Comparison of ENCODE assay signal across 12 cellular contexts in genomic region chr11:126132319-126132718, GRCh38.
DNase-seq lines count a peak whose midpoint lies in the region; ATAC-seq, FAIRE-seq and TF ChIP-seq lines count a peak whose summit lies in the region.
"Had no signal": no experiment of that assay in that cellular context is flagged by ENCODE, and none has a peak within 500 bp of the region (broad histone marks: within the 10 kb centered on the region; RNA-seq: fewer than 3 reads in every experiment).

No MANE protein-coding gene starts in this region.

- H3K27ac ChIP-seq in A549 (no peak overlapping the region), mammary epithelial cell (ENCODE audit: insufficient read depth, low read depth, low read length) (no peak overlapping the region), lower lobe of right lung (peak overlapping the region; percentile 75)

- WGBS in A549 (ENCODE audit: missing lambda C conversion rate): 8% methylated on average over 3 of the region's 3 CpGs
- WGBS in mammary epithelial cell (ENCODE audit: low coverage, missing lambda C conversion rate): 5% methylated on average over 3 of the region's 3 CpGs

- no peak for TF ChIP-seq POLR2A in A549 (IDR thresholded peaks at IDR 0.05; ENCODE audit: low read length)

- H3K36me3 ChIP-seq in mammary epithelial cell (ENCODE audit: insufficient read depth, low read length) (no peaks in the 10 kb centered on the region), lower lobe of right lung (no peaks in the 10 kb centered on the region)

- H3K36me3 Mint-ChIP-seq in activated CD8-positive, alpha-beta T cell treated with anti-CD3 and anti-CD28 coated beads, Interleukin-2, amount 10 ng/mL, durations not matched to agents 7 days and 5 days (ENCODE audit: low read depth): no peaks in the 10 kb centered on the region
- H3K36me3 Mint-ChIP-seq: IgD-negative memory B cell, memory B cell had no signal

- no peak for TF ChIP-seq RAD21 in A549 (conservative IDR thresholded peaks at IDR 0.05 in 1 of 2, IDR thresholded peaks at IDR 0.05 in 1 of 2)

- H3K27me3 ChIP-seq in mammary epithelial cell (ENCODE audit: insufficient read depth, low read length) (peaks cover 4% of the 10 kb centered on the region), lower lobe of right lung (ENCODE audit: low read depth) (no peaks in the 10 kb centered on the region)

- no peak overlapping the region for H3K27ac Mint-ChIP-seq in activated CD8-positive, alpha-beta T cell treated with anti-CD3 and anti-CD28 coated beads, Interleukin-2, amount 10 ng/mL, durations not matched to agents 7 days and 5 days
- H3K27ac Mint-ChIP-seq: activated T-helper 1 cell treated with anti-CD3 and anti-CD28 coated beads, Interleukin-12 subunit alpha, Interleukin-12 subunit beta, Interleukin-2, Interleukin-4 antibody, amounts not matched to agents 30 ng/mL and 10 ng/mL and 1 ng/mL, durations not matched to agents 14 hours and 24 hours and 36 hours; B cell; IgD-negative memory B cell; memory B cell had no signal

- peaks cover 11% of the 10 kb centered on the region for H3K4me1 ChIP-seq in A549
- peaks cover 4% of the 10 kb centered on the region for H3K4me1 ChIP-seq in mammary epithelial cell (ENCODE audit: insufficient read depth, low read length)
- peaks cover 33% of the 10 kb centered on the region for H3K4me1 ChIP-seq in lower lobe of right lung

- TF ChIP-seq EP300 in A549 (IDR thresholded peaks at IDR 0.05): no peak

- no peaks in the 10 kb centered on the region for H3K9me3 ChIP-seq in A549
- H3K9me3 ChIP-seq in mammary epithelial cell (replicated peaks; ENCODE audit: insufficient read depth, low read length): no peaks in the 10 kb centered on the region
- H3K9me3 ChIP-seq in lower lobe of right lung: no peaks in the 10 kb centered on the region

- H3K9me3 Mint-ChIP-seq in activated CD8-positive, alpha-beta T cell treated with anti-CD3 and anti-CD28 coated beads, Interleukin-2, amount 10 ng/mL, durations not matched to agents 7 days and 5 days (ENCODE audit: insufficient read depth): no peaks in the 10 kb centered on the region
- H3K9me3 Mint-ChIP-seq: activated T-helper 1 cell treated with anti-CD3 and anti-CD28 coated beads, Interleukin-12 subunit alpha, Interleukin-12 subunit beta, Interleukin-2, Interleukin-4 antibody, amounts not matched to agents 30 ng/mL and 10 ng/mL and 1 ng/mL, durations not matched to agents 14 hours and 24 hours and 36 hours; IgD-negative memory B cell; memory B cell had no signal

- H3K4me3 ChIP-seq in A549 (no peak overlapping the region), LNCaP clone FGC (ENCODE audit: low read depth, low read length) (no peak overlapping the region), mammary epithelial cell (replicated peaks in 1 of 3; ENCODE audit: insufficient read depth in 1 of 3, low read depth in 2 of 3, low read length in 3 of 3) (no peak overlapping the region), lower lobe of right lung (no peak overlapping the region)

- in situ Hi-C loops in mammary epithelial cell (cut with MboI; ENCODE audit: low sequenced_read_pairs in 2 of 2): no loop called here

- peak; percentile 86 to 91 for ATAC-seq in A549
- peak; percentile 90 for ATAC-seq in lower lobe of right lung
- no peak for ATAC-seq in activated CD8-positive, alpha-beta T cell treated with anti-CD3 and anti-CD28 coated beads, Interleukin-2, amount 10 ng/mL, durations not matched to agents 7 days and 5 days
- ATAC-seq in HG03520 (IDR thresholded peaks at IDR 0.05; ENCODE audit: unreplicated experiment): no peak

- no peaks in the 10 kb centered on the region for H3K4me1 Mint-ChIP-seq in activated CD8-positive, alpha-beta T cell treated with anti-CD3 and anti-CD28 coated beads, Interleukin-2, amount 10 ng/mL, durations not matched to agents 7 days and 5 days (ENCODE audit: low read depth)
- H3K4me1 Mint-ChIP-seq: B cell, IgD-negative memory B cell, memory B cell had no signal

- H3K27me3 Mint-ChIP-seq in activated CD8-positive, alpha-beta T cell treated with anti-CD3 and anti-CD28 coated beads, Interleukin-2, amount 10 ng/mL, durations not matched to agents 7 days and 5 days (ENCODE audit: low read depth): peaks cover 19% of the 10 kb centered on the region

- H2AFZ ChIP-seq in mammary epithelial cell (ENCODE audit: low read depth, low read length): no peak overlapping the region

- FAIRE-seq in A549 (lab: Jason Lieb, UNC): no peak

- no peak overlapping the region for H3K9ac ChIP-seq in mammary epithelial cell (ENCODE audit: insufficient read depth, low read length)

- DNase-seq in A549 (ENCODE audit: low read depth in 1 of 2, low spot score in 1 of 2) (peak in 1 of 2 experiments; percentile 49), LNCaP clone FGC (ENCODE audit: low read depth) (no peak), mammary epithelial cell (peak; percentile 23), lower lobe of right lung (peak; percentile 89), KG1 (lab: John Stamatoyannopoulos, UW) (no peak), NCI-H2171 treated with DMSO at 0.1 percent for 48 hours (lab: John Stamatoyannopoulos, UW) (no peak)
- no peak for DNase-seq in activated CD8-positive, alpha-beta T cell treated with anti-CD3 and anti-CD28 coated beads, Interleukin-2, amount 10 ng/mL, durations not matched to agents 7 days and 5 days

- peak overlapping the region; percentile 28; the same call in 2 of the 3 replicates for H3K4me2 ChIP-seq in A549
- H3K4me2 ChIP-seq in mammary epithelial cell (ENCODE audit: insufficient read depth, low read depth, low read length): no peak overlapping the region

- POLR2A ChIA-PET in A549 (lab: Yijun Ruan, JAX): no interaction called here
- POLR2A ChIA-PET in activated CD8-positive, alpha-beta T cell treated with anti-CD3 and anti-CD28 coated beads, Interleukin-2, amount 10 ng/mL, durations not matched to agents 7 days and 5 days (lab: Charles Lee): no interaction called here

- CTCF ChIA-PET in A549 (lab: Yijun Ruan, JAX) (interaction anchor here (0.9 to 1.3 kb wide), 4 partner anchors 9 to 55 kb away, joined by 3 read pairs; no protein-coding TSS in a partner anchor), mammary epithelial cell (lab: Charles Lee; ENCODE audit: low non-redundant PET) (no interaction called here)
- CTCF ChIA-PET in activated CD8-positive, alpha-beta T cell treated with anti-CD3 and anti-CD28 coated beads, Interleukin-2, amount 10 ng/mL, durations not matched to agents 7 days and 5 days (lab: Charles Lee): interaction anchor here (1.5 kb wide), 1 partner anchor 61 kb away, joined by 4 read pairs; no protein-coding TSS in a partner anchor

- no peaks in the 10 kb centered on the region for H3K79me2 ChIP-seq in mammary epithelial cell (ENCODE audit: insufficient read depth, low read length)

- no peaks in the 10 kb centered on the region for H4K20me1 ChIP-seq in mammary epithelial cell (ENCODE audit: insufficient read depth, low read length)

- intact Hi-C loops in mammary epithelial cell (cut with micrococcal nuclease) (no loop called here), lower lobe of right lung (cut with DNase I) (no loop called here)

- BruUV-seq in mammary epithelial cell (replicated peaks; lab: Mats Ljungman, UMichigan): no TSS peak

- no peak for TF ChIP-seq CTCF in A549 (IDR thresholded peaks at IDR 0.05)
- TF ChIP-seq CTCF in LNCaP clone FGC (IDR thresholded peaks at IDR 0.05; ENCODE audit: control insufficient read depth, extremely low read depth, insufficient read depth): peak; percentile 15; the same call in 1 of the 2 replicates
- TF ChIP-seq CTCF in mammary epithelial cell (conservative IDR thresholded peaks at IDR 0.05 in 1 of 2, IDR thresholded peaks at IDR 0.05 in 1 of 2; ENCODE audit: extremely low read depth in 1 of 2, insufficient read depth in 1 of 2, low read depth in 1 of 2, low read length in 2 of 2): peak in 1 of 2 donors; percentile 16
- no peak for TF ChIP-seq CTCF in lower lobe of right lung (IDR thresholded peaks at IDR 0.05)

- dilution Hi-C loops in mammary epithelial cell (cut with HindIII; ENCODE audit: low sequenced_read_pairs): no loop called here

- H3K4me3 Mint-ChIP-seq in activated CD8-positive, alpha-beta T cell treated with anti-CD3 and anti-CD28 coated beads, Interleukin-2, amount 10 ng/mL, durations not matched to agents 7 days and 5 days: no peak overlapping the region
- H3K4me3 Mint-ChIP-seq: activated T-helper 1 cell treated with anti-CD3 and anti-CD28 coated beads, Interleukin-12 subunit alpha, Interleukin-12 subunit beta, Interleukin-2, Interleukin-4 antibody, amounts not matched to agents 30 ng/mL and 10 ng/mL and 1 ng/mL, durations not matched to agents 14 hours and 24 hours and 36 hours; B cell; IgD-negative memory B cell; memory B cell had no signal

TF ChIP-seq in A549, 52 proteins besides CTCF, POLR2A, EP300 and RAD21:
- TF ChIP-seq ATOH8 (CRISPR knock-in tag; IDR thresholded peaks at IDR 0.05; ENCODE audit: low read depth) (no peak), CBX8 (IDR thresholded peaks at IDR 0.05) (no peak), CHD4 (IDR thresholded peaks at IDR 0.05; ENCODE audit: borderline replicate concordance) (no peak), MYC (IDR thresholded peaks at IDR 0.05; ENCODE audit: borderline replicate concordance, low read length) (no peak), JUNB (IDR thresholded peaks at IDR 0.05) (no peak), JUN (IDR thresholded peaks at IDR 0.05) (no peak), ESRRA (IDR thresholded peaks at IDR 0.05; ENCODE audit: borderline replicate concordance, low read length) (no peak)

Comparison
In these comparisons a context has a peak if more than half of its experiments do, and no peak if none do; other contexts are left out.
1. ATAC-seq: peak in A549 (2 of 2) and lower lobe of right lung (2 of 2); none in activated CD8-positive, alpha-beta T cell treated with anti-CD3 and anti-CD28 coated beads, Interleukin-2, amount 10 ng/mL, durations not matched to agents 7 days and 5 days (single experiment) and HG03520 (single experiment).
2. DNase-seq: peak in mammary epithelial cell (single experiment) and lower lobe of right lung (single experiment); none in LNCaP clone FGC (single experiment), KG1 (single experiment), activated CD8-positive, alpha-beta T cell treated with anti-CD3 and anti-CD28 coated beads, Interleukin-2, amount 10 ng/mL, durations not matched to agents 7 days and 5 days (single experiment) and NCI-H2171 treated with DMSO at 0.1 percent for 48 hours (single experiment).